Comparison of ENCODE assay signal across 34 cellular contexts in genomic region chr6:66159937-66160336, GRCh38.
"Had no signal": no experiment of that assay in that cellular context is flagged by ENCODE, and none has a peak within 500 bp of the region (broad histone marks: within the 10 kb centered on the region; RNA-seq: fewer than 3 reads in every experiment).

No MANE protein-coding gene starts in this region.

- ATAC-seq: activated naive CD4-positive, alpha-beta T cell treated with anti-CD3 and anti-CD28 coated beads, Interleukin-2, amount 50 U/mL, for 72 hours; activated naive CD8-positive, alpha-beta T cell treated with anti-CD3 and anti-CD28 coated beads, Interleukin-2, amount 50 U/mL, for 24 hours; activated T-cell treated with anti-CD3 and anti-CD28 coated beads, Interleukin-2, amount 50 U/mL, for 4 hours; activated T-cell treated with anti-CD3 and anti-CD28 coated beads, Interleukin-2, amount 50 U/mL, for 72 hours; activated T-helper 17 cell treated with anti-CD3 and anti-CD28 coated beads, Interleukin-2, amount 50 U/mL, for 72 hours; body of pancreas had no signal

- H3K4me3 ChIP-seq: adrenal gland, ascending aorta, body of pancreas, breast epithelium, cardiac muscle cell had no signal

- H3K27ac ChIP-seq: adrenal gland, ascending aorta, body of pancreas, brain microvascular endothelial cell, breast epithelium, cardiac muscle cell had no signal

- H3K36me3 ChIP-seq: adrenal gland, ascending aorta, brain microvascular endothelial cell, breast epithelium, cardiac muscle cell had no signal

- H3K27me3 ChIP-seq: adrenal gland, ascending aorta, body of pancreas, brain microvascular endothelial cell, breast epithelium, cardiac muscle cell had no signal

- H3K9me3 ChIP-seq: adrenal gland, body of pancreas had no signal

- DNase-seq: activated effector memory CD4-positive, alpha-beta T cell treated with anti-CD3 and anti-CD28 coated beads, Interleukin-2, amount 50 U/mL, for 16 hours; activated effector memory CD4-positive, alpha-beta T cell treated with Interleukin-2 at 50 U/mL for 16 hours; activated gamma-delta T cell; activated gamma-delta T cell treated with Interleukin-2 at 50 U/mL for 16 hours; activated naive CD4-positive, alpha-beta T cell; activated naive CD4-positive, alpha-beta T cell treated with anti-CD3 and anti-CD28 coated beads for 36 hours; activated naive CD4-positive, alpha-beta T cell treated with anti-CD3 and anti-CD28 coated beads, Interleukin-2, amount 10 ng/mL, durations not matched to agents 7 days and 5 days; activated naive CD4-positive, alpha-beta T cell treated with anti-CD3 and anti-CD28 coated beads, Interleukin-2, amount 50 U/mL, for 16 hours; activated naive CD4-positive, alpha-beta T cell treated with Interleukin-2 at 50 U/mL for 16 hours; activated naive CD8-positive, alpha-beta T cell treated with anti-CD3 and anti-CD28 coated beads for 36 hours; activated naive CD8-positive, alpha-beta T cell treated with anti-CD3 and anti-CD28 coated beads, Interleukin-2, amount 10 ng/mL, durations not matched to agents 7 days and 5 days; activated naive CD8-positive, alpha-beta T cell treated with anti-CD3 and anti-CD28 coated beads, Interleukin-2, amount 50 U/mL, for 24 hours; activated T-cell treated with anti-CD3 and anti-CD28 coated beads, Interleukin-2, amount 50 U/mL, for 1 hour; activated T-cell treated with anti-CD3 and anti-CD28 coated beads, Interleukin-2, amount 50 U/mL, for 24 hours; activated T-cell treated with anti-CD3 and anti-CD28 coated beads, Interleukin-2, amount 50 U/mL, for 4 hours; activated T-cell treated with anti-CD3 and anti-CD28 coated beads, Interleukin-2, amount 50 U/mL, for 48 hours; activated T-cell treated with anti-CD3 and anti-CD28 coated beads, Interleukin-2, amount 50 U/mL, for 72 hours; adrenal gland; amniotic stem cell; amygdala; anterior cingulate cortex; aorta; body of pancreas; brain microvascular endothelial cell; caudate nucleus; central memory CD4-positive, alpha-beta T cell; cerebellar nuclear complex had no signal

- FAIRE-seq: astrocyte, bronchial epithelial cell had no signal

- H3K4me1 ChIP-seq: adrenal gland, ascending aorta, body of pancreas, breast epithelium had no signal
